Comparison of ENCODE assay signal across 8 cellular contexts in genomic region chr4:108315699-108316098, GRCh38.
"Had no signal": no experiment of that assay in that cellular context is flagged by ENCODE, and none has a peak within 500 bp of the region (broad histone marks: within the 10 kb centered on the region; RNA-seq: fewer than 3 reads in every experiment).

No MANE protein-coding gene starts in this region.

- H3K4me3 ChIP-seq: hepatocyte had no signal

- H3K79me2 ChIP-seq: hepatocyte had no signal

- H3K4me2 ChIP-seq: hepatocyte had no signal

- H3K27me3 ChIP-seq: hepatocyte had no signal

- H3K27ac ChIP-seq: hepatocyte had no signal

- H2AFZ ChIP-seq: hepatocyte had no signal

- DNase-seq: activated CD4-positive, alpha-beta T cell treated with anti-CD3 and anti-CD28 coated beads for 1 hour; activated gamma-delta T cell treated with Interleukin-2 at 50 U/mL for 16 hours; dermis blood vessel endothelial cell; retina; stimulated activated CD4-positive, alpha-beta T cell treated with anti-CD3 and anti-CD28 coated beads, Interleukin-15, amount 100 ng/mL, for 24 hours; stimulated activated CD4-positive, alpha-beta T cell treated with anti-CD3 and anti-CD28 coated beads, Interleukin-4, amount 100 ng/mL, for 24 hours; T-helper 9 cell had no signal
